In the genomic region with DNA sequence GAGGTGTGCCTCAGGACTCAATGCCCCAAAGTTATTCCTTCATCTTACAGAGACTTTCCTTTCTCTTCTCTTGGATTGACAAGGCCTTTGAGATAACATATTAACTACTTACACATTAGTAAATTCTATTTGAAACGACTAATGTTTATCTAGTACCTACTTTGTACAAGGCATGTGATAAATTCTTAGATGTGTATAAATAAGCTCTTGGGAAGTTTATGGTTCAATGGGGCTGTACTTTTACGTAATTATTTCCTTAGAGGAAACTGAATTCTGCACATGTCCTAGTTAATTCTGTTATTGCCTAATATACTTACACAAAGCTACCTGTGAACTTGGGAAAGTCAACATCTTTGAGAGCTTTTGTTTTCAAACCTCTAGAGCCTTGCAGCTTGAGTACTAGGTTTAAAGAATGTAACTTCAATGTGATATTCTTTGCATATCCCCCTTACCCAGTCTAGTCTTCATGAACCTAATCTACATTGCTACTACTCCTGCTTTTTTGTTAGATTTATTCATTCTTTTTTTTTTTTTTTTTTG, we compare ENCODE assay signal across 16 cellular contexts. TPM values are rescaled to one million over a fixed set of nuclear protein-coding genes. Genes with fewer than 3 reads are reported as not detected.
DNase-seq lines count a peak whose midpoint lies in the region; ATAC-seq and TF ChIP-seq lines count a peak whose summit lies in the region.
"Had no signal": no experiment of that assay in that cellular context is flagged by ENCODE, and none has a peak within 500 bp of the region (broad histone marks: within the 10 kb centered on the region; RNA-seq: fewer than 3 reads in every experiment).

No MANE protein-coding gene starts in this region.

- no peak overlapping the region for H3K27ac Mint-ChIP-seq in activated T-helper 17 cell treated with anti-CD3 and anti-CD28 coated beads, Interleukin-2, amount 50 U/mL, for 72 hours

- H3K4me1 ChIP-seq in lung (ENCODE audit: control insufficient read depth in 2 of 2, insufficient read depth in 2 of 2, low read length in 2 of 2) (no peaks in the 10 kb centered on the region), aorta (ENCODE audit: control insufficient read depth in 1 of 2, insufficient read depth in 2 of 2, low read length in 2 of 2) (no peaks in the 10 kb centered on the region)
- H3K4me1 ChIP-seq: Peyer's patch had no signal

- H3K27ac ChIP-seq in VCaP (peak overlapping the region; percentile 47; the same call in 1 of the 2 replicates), lung (ENCODE audit: low read depth in 1 of 2, low read length in 1 of 2) (no peak overlapping the region), aorta (ENCODE audit: low read depth in 1 of 2, low read length in 2 of 2) (no peak overlapping the region)
- H3K27ac ChIP-seq: Peyer's patch had no signal

- H3K27me3 ChIP-seq in lung (ENCODE audit: control insufficient read depth, insufficient read depth) (no peaks in the 10 kb centered on the region), aorta (ENCODE audit: control insufficient read depth in 1 of 2, insufficient read depth in 2 of 2, low read length in 1 of 2) (no peaks in the 10 kb centered on the region)
- H3K27me3 ChIP-seq: Peyer's patch had no signal

- intact Hi-C loops in aorta (cut with DNase I), result no loop called here

- TF ChIP-seq CTCF in VCaP (conservative IDR thresholded peaks at IDR 0.05) (no peak), fibroblast of villous mesenchyme (IDR thresholded peaks at IDR 0.05; ENCODE audit: insufficient read depth, low read depth, low read length) (no peak), lung (IDR thresholded peaks at IDR 0.05; ENCODE audit: control extremely low read depth, extremely low read depth) (no peak)

- H3K36me3 Mint-ChIP-seq in activated T-helper 17 cell treated with anti-CD3 and anti-CD28 coated beads, Interleukin-2, amount 50 U/mL, for 72 hours (ENCODE audit: low read depth), result no peaks in the 10 kb centered on the region
- H3K36me3 Mint-ChIP-seq: CD14-positive monocyte had no signal

- H3K4me3 Mint-ChIP-seq in activated T-helper 17 cell treated with anti-CD3 and anti-CD28 coated beads, Interleukin-2, amount 50 U/mL, for 72 hours, result no peak overlapping the region

- no peaks in the 10 kb centered on the region for H3K9me3 Mint-ChIP-seq in activated T-helper 17 cell treated with anti-CD3 and anti-CD28 coated beads, Interleukin-2, amount 50 U/mL, for 72 hours

- H3K27me3 Mint-ChIP-seq in activated T-helper 17 cell treated with anti-CD3 and anti-CD28 coated beads, Interleukin-2, amount 50 U/mL, for 72 hours, result no peaks in the 10 kb centered on the region

- DNase-seq in Caki2 (ENCODE audit: low read depth) (peak; percentile 82), fibroblast of villous mesenchyme (ENCODE audit: low read depth) (peak; percentile 14), lung (ENCODE audit: low spot score) (no peak), aorta (no peak), NCI-H446 (lab: John Stamatoyannopoulos, UW) (no peak)
- DNase-seq: ACHN, DMS 273 treated with DMSO at 0.1 percent for 48 hours, NCI-H1092, NCI-H1436 treated with DMSO at 0.1 percent for 48 hours, NCI-H2029, NCI-H345, NCI-H526, Peyer's patch had no signal

- in situ Hi-C loops in Caki2 (cut with HindIII; ENCODE audit: low pct_unique_long_range_greater_than_20kb, low sequenced_read_pairs), result no loop called here

- H3K36me3 ChIP-seq in lung (ENCODE audit: control insufficient read depth in 2 of 2, insufficient read depth in 2 of 2, low read length in 2 of 2) (no peaks in the 10 kb centered on the region), aorta (ENCODE audit: control insufficient read depth in 1 of 2, insufficient read depth in 2 of 2, low read length in 1 of 2) (no peaks in the 10 kb centered on the region)
- H3K36me3 ChIP-seq: Peyer's patch had no signal

- H3K4me1 Mint-ChIP-seq in activated T-helper 17 cell treated with anti-CD3 and anti-CD28 coated beads, Interleukin-2, amount 50 U/mL, for 72 hours, result no peaks in the 10 kb centered on the region

- H3K4me3 ChIP-seq in fibroblast of villous mesenchyme (ENCODE audit: low read depth, low read length) (no peak overlapping the region), lung (no peak overlapping the region), aorta (ENCODE audit: low read length in 2 of 2) (no peak overlapping the region)
- H3K4me3 ChIP-seq: Peyer's patch had no signal

- H3K9me3 ChIP-seq in lung (ENCODE audit: control insufficient read depth in 2 of 2, insufficient read depth in 1 of 2, low read length in 1 of 2) (no peaks in the 10 kb centered on the region), aorta (ENCODE audit: control insufficient read depth, low read length) (no peaks in the 10 kb centered on the region)
- H3K9me3 ChIP-seq: Peyer's patch had no signal

- WGBS in lung, 2 donors, result 30 to 38% methylated on average over 2 of the region's 2 CpGs
- WGBS in aorta, 2 donors, result 45 to 46% methylated on average over 2 of the region's 2 CpGs

- ATAC-seq in lung (ENCODE audit: insufficient read depth, low FRiP score), result peak; percentile 29
- no peak for ATAC-seq in activated T-helper 17 cell treated with anti-CD3 and anti-CD28 coated beads, Interleukin-2, amount 50 U/mL, for 72 hours (replicated peaks)
- no peak for ATAC-seq in aorta (ENCODE audit: low FRiP score)

RNA-seq across cellular contexts. Expression of gene RAP2B, which starts 58.5 kb away (rescaled TPM):
- total RNA-seq in Caki2 (2014; rRNA removed; shearing (Covaris generic); ENCODE audit: low replicate concordance), result 29.6 and 34.4 TPM in 2 replicates
- total RNA-seq in fibroblast of villous mesenchyme (11.2 and 14.5 TPM in 2 replicates), lung (10 to 100 TPM; 22.2 to 23.8 TPM), aorta (10 to 100 TPM; 11.3 to 20.7 TPM)
- polyA plus RNA-seq in lung (1 to 10 TPM; 7.4 to 9.2 TPM), aorta (1 to 10 TPM; 2.4 to 4.1 TPM)
- 10 to 100 TPM; 18.9 to 20.7 TPM for total RNA-seq in activated T-helper 17 cell treated with anti-CD3 and anti-CD28 coated beads, Interleukin-2, amount 50 U/mL, for 72 hours

Comparison
In these comparisons a context has a peak if more than half of its experiments do, and no peak if none do; other contexts are left out.
1. DNase-seq: peak in Caki2 (single experiment) and fibroblast of villous mesenchyme (single experiment); none in lung (single experiment), aorta (0 of 2) and NCI-H446 (0 of 2).